10 cellular contexts compared by ENCODE assay signal in genomic region chr3:158808697-158809096, GRCh38. TPM values are rescaled to one million over a fixed set of nuclear protein-coding genes. Genes with fewer than 3 reads are reported as not detected.
A peak's percentile ranks its signal among the peaks of the same experiment; 100 is the strongest.
DNase-seq lines count a peak whose midpoint lies in the region; ATAC-seq, FAIRE-seq and TF ChIP-seq lines count a peak whose summit lies in the region.
"Had no signal": no experiment of that assay in that cellular context is flagged by ENCODE, and none has a peak within 500 bp of the region (broad histone marks: within the 10 kb centered on the region; RNA-seq: fewer than 3 reads in every experiment).

No MANE protein-coding gene starts in this region.

- no peaks in the 10 kb centered on the region for H3K27me3 ChIP-seq in ovary

- no peak for TF ChIP-seq POLR2A in GM12891 (IDR thresholded peaks at IDR 0.05; ENCODE audit: low read depth, low read length)
- TF ChIP-seq POLR2A in ovary (IDR thresholded peaks at IDR 0.05) = no peak

- ATAC-seq in activated naive CD4-positive, alpha-beta T cell treated with anti-CD3 and anti-CD28 coated beads, Interleukin-2, amount 50 U/mL, for 72 hours = peak; percentile 92 to 93
- ATAC-seq in stimulated activated naive CD8-positive, alpha-beta T cell treated with anti-CD3 and anti-CD28 coated beads, Interleukin-15, amount 100 ng/mL, for 72 hours = peak; percentile 72
- ATAC-seq: GM12878 had no signal

- H3K9me3 Mint-ChIP-seq in activated naive CD4-positive, alpha-beta T cell treated with anti-CD3 and anti-CD28 coated beads, Interleukin-2, amount 50 U/mL, for 72 hours = no peaks in the 10 kb centered on the region
- H3K9me3 Mint-ChIP-seq in activated naive CD4-positive, alpha-beta T cell treated with anti-CD3 and anti-CD28 coated beads, Interleukin-2, amount 10 ng/mL, durations not matched to agents 7 days and 5 days = no peaks in the 10 kb centered on the region
- no peaks in the 10 kb centered on the region for H3K9me3 Mint-ChIP-seq in stimulated activated naive CD8-positive, alpha-beta T cell treated with anti-CD3 and anti-CD28 coated beads, Interleukin-15, amount 100 ng/mL, for 72 hours

- DNase-seq in activated naive CD4-positive, alpha-beta T cell treated with anti-CD3 and anti-CD28 coated beads, Interleukin-2, amount 50 U/mL, for 72 hours (ENCODE audit: low spot score in 2 of 2) = peak in 1 of 2 donors; percentile 17
- DNase-seq in activated naive CD4-positive, alpha-beta T cell treated with anti-CD3 and anti-CD28 coated beads, Interleukin-2, amount 10 ng/mL, durations not matched to agents 7 days and 5 days = no peak
- DNase-seq in RCC 7860 (ENCODE audit: low spot score) (peak; percentile 99), epithelial cell of prostate (ENCODE audit: low read depth, low spot score) (peak; percentile 66), GM12891 (ENCODE audit: insufficient read length, low spot score) (no peak), ovary (no peak), middle frontal gyrus (ENCODE audit: extremely low spot score, low spot score) (no peak)
- DNase-seq in stimulated activated naive CD8-positive, alpha-beta T cell treated with anti-CD3 and anti-CD28 coated beads, Interleukin-15, amount 100 ng/mL, for 72 hours = no peak
- DNase-seq: effector CD8-positive, alpha-beta T cell had no signal

- peaks cover 31% of the 10 kb centered on the region for H3K4me1 Mint-ChIP-seq in activated naive CD4-positive, alpha-beta T cell treated with anti-CD3 and anti-CD28 coated beads, Interleukin-2, amount 10 ng/mL, durations not matched to agents 7 days and 5 days
- peaks cover 23% of the 10 kb centered on the region for H3K4me1 Mint-ChIP-seq in stimulated activated naive CD8-positive, alpha-beta T cell treated with anti-CD3 and anti-CD28 coated beads, Interleukin-15, amount 100 ng/mL, for 72 hours

- H3K27ac Mint-ChIP-seq in activated naive CD4-positive, alpha-beta T cell treated with anti-CD3 and anti-CD28 coated beads, Interleukin-2, amount 50 U/mL, for 72 hours = no peak overlapping the region
- H3K27ac Mint-ChIP-seq in activated naive CD4-positive, alpha-beta T cell treated with anti-CD3 and anti-CD28 coated beads, Interleukin-2, amount 10 ng/mL, durations not matched to agents 7 days and 5 days = no peak overlapping the region
- no peak overlapping the region for H3K27ac Mint-ChIP-seq in stimulated activated naive CD8-positive, alpha-beta T cell treated with anti-CD3 and anti-CD28 coated beads, Interleukin-15, amount 100 ng/mL, for 72 hours

- no peaks in the 10 kb centered on the region for H3K27me3 Mint-ChIP-seq in activated naive CD4-positive, alpha-beta T cell treated with anti-CD3 and anti-CD28 coated beads, Interleukin-2, amount 10 ng/mL, durations not matched to agents 7 days and 5 days
- no peaks in the 10 kb centered on the region for H3K27me3 Mint-ChIP-seq in stimulated activated naive CD8-positive, alpha-beta T cell treated with anti-CD3 and anti-CD28 coated beads, Interleukin-15, amount 100 ng/mL, for 72 hours

- H3K27ac ChIP-seq in epithelial cell of prostate (peak overlapping the region; percentile 28), ovary (no peak overlapping the region)

- no peak overlapping the region for H3K4me3 Mint-ChIP-seq in activated naive CD4-positive, alpha-beta T cell treated with anti-CD3 and anti-CD28 coated beads, Interleukin-2, amount 10 ng/mL, durations not matched to agents 7 days and 5 days
- no peak overlapping the region for H3K4me3 Mint-ChIP-seq in stimulated activated naive CD8-positive, alpha-beta T cell treated with anti-CD3 and anti-CD28 coated beads, Interleukin-15, amount 100 ng/mL, for 72 hours

- H3K4me3 ChIP-seq in ovary = no peak overlapping the region
- H3K4me3 ChIP-seq: GM12878 had no signal

- H3K36me3 ChIP-seq in ovary = no peaks in the 10 kb centered on the region

- H3K36me3 Mint-ChIP-seq in activated naive CD4-positive, alpha-beta T cell treated with anti-CD3 and anti-CD28 coated beads, Interleukin-2, amount 50 U/mL, for 72 hours = peaks cover 7 to 17% of the 10 kb centered on the region in 2 donors
- H3K36me3 Mint-ChIP-seq in activated naive CD4-positive, alpha-beta T cell treated with anti-CD3 and anti-CD28 coated beads, Interleukin-2, amount 10 ng/mL, durations not matched to agents 7 days and 5 days = peaks cover 34% of the 10 kb centered on the region

- intact Hi-C loops in ovary (cut with DNase I) = loop anchor here in 1 of 4 donors (10.0 kb wide), 1 partner anchor 154 kb away; no protein-coding TSS in a partner anchor

- no peak for TF ChIP-seq EP300 in ovary (IDR thresholded peaks at IDR 0.05)

- TF ChIP-seq CTCF in ovary (IDR thresholded peaks at IDR 0.05) = no peak

- FAIRE-seq in RCC 7860 (lab: Jason Lieb, UNC) (peak; percentile 97), GM12891 (lab: Jason Lieb, UNC) (no peak)
- FAIRE-seq: GM12878 had no signal

- CTCF ChIA-PET in activated naive CD4-positive, alpha-beta T cell treated with anti-CD3 and anti-CD28 coated beads, Interleukin-2, amount 10 ng/mL, durations not matched to agents 7 days and 5 days (lab: Charles Lee) = interaction anchor here (2.1 kb wide), 1 partner anchor 14 kb away, joined by 5 read pairs; no protein-coding TSS in a partner anchor

- no peaks in the 10 kb centered on the region for H3K4me1 ChIP-seq in ovary (ENCODE audit: insufficient read depth)

- H3K9me3 ChIP-seq in ovary = no peaks in the 10 kb centered on the region

- WGBS in ovary, 3 donors = 91 to 96% (median 92%) methylated on average over 3 of the region's 3 CpGs

TF ChIP-seq in GM12891, 5 proteins besides CTCF, POLR2A, EP300 and RAD21:
- TF ChIP-seq POU2F2 (IDR thresholded peaks at IDR 0.05; ENCODE audit: low read depth, low read length) (no peak), TAF1 (IDR thresholded peaks at IDR 0.05; ENCODE audit: low read depth, low read length) (no peak), POLR2AphosphoS5 (IDR thresholded peaks at IDR 0.05; ENCODE audit: low read depth, low read length) (no peak), SPI1 (IDR thresholded peaks at IDR 0.05; ENCODE audit: low read depth, low read length) (no peak), PAX5 (IDR thresholded peaks at IDR 0.05; ENCODE audit: insufficient read depth, low read length, severe bottlenecking) (no peak)

RNA-seq across cellular contexts. Expression of gene MFSD1, which starts 6.8 kb away (rescaled TPM):
- total RNA-seq in activated naive CD4-positive, alpha-beta T cell treated with anti-CD3 and anti-CD28 coated beads, Interleukin-2, amount 50 U/mL, for 72 hours = 10 to 100 TPM; 17.6 to 21.8 TPM
- polyA plus RNA-seq in GM12891 (2012; ENCODE audit: low read depth, missing spikeins) = 15.5 TPM
- total RNA-seq in ovary = 10 to 100 TPM; 27.7 to 63.8 (median 43.0) TPM
- polyA plus RNA-seq in ovary = 10 to 100 TPM; 27.1 to 47.2 TPM

Comparison
In these comparisons a context has a peak if more than half of its experiments do, and no peak if none do; other contexts are left out.
1. DNase-seq: peak in RCC 7860 (single experiment) and epithelial cell of prostate (single experiment); none in activated naive CD4-positive, alpha-beta T cell treated with anti-CD3 and anti-CD28 coated beads, Interleukin-2, amount 10 ng/mL, durations not matched to agents 7 days and 5 days (single experiment), stimulated activated naive CD8-positive, alpha-beta T cell treated with anti-CD3 and anti-CD28 coated beads, Interleukin-15, amount 100 ng/mL, for 72 hours (0 of 2), GM12891 (single experiment), ovary (0 of 5) and middle frontal gyrus (single experiment).